ENCODE assay signal across 1 cellular context in the genomic region with DNA sequence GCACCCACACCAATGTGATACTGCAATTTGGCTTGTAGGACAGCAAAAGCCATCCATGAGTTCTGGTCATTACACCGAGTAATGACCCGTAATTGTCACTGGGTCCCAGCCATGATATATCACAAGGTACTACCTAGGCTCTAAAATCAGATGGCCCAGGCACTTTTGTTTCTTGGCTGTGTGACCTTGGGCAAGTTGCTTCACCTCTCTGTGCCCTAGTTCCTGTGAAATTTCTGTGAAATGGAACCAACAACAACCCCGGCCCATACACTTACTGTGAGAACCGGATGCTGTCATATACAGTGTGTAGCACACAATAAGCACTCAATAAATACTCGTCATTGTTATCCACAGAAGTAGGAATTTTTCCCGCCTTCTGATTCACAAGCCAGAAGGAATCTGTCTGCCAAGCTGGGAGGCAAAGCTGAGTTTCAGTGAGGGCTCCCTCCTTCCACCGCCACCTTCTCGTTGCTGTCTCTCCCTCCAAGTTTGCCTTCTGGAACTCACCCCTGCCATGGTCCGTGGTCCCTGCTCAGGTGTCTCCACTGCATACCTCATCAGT.
TF ChIP-seq lines count a peak whose summit lies in the region.

No MANE protein-coding gene starts in this region.

TF ChIP-seq in HepG2, 621 proteins besides CTCF, POLR2A, EP300 and RAD21:
- TF ChIP-seq, protein P1, sequence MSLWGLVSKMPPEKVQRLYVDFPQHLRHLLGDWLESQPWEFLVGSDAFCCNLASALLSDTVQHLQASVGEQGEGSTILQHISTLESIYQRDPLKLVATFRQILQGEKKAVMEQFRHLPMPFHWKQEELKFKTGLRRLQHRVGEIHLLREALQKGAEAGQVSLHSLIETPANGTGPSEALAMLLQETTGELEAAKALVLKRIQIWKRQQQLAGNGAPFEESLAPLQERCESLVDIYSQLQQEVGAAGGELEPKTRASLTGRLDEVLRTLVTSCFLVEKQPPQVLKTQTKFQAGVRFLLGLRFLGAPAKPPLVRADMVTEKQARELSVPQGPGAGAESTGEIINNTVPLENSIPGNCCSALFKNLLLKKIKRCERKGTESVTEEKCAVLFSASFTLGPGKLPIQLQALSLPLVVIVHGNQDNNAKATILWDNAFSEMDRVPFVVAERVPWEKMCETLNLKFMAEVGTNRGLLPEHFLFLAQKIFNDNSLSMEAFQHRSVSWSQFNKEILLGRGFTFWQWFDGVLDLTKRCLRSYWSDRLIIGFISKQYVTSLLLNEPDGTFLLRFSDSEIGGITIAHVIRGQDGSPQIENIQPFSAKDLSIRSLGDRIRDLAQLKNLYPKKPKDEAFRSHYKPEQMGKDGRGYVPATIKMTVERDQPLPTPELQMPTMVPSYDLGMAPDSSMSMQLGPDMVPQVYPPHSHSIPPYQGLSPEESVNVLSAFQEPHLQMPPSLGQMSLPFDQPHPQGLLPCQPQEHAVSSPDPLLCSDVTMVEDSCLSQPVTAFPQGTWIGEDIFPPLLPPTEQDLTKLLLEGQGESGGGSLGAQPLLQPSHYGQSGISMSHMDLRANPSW (CRISPR knock-in tag; IDR thresholded peaks at IDR 0.05; ENCODE audit: borderline replicate concordance), result no peak
- TF ChIP-seq ERF (CRISPR knock-in tag; IDR thresholded peaks at IDR 0.05), result no peak
- no peak for TF ChIP-seq ZNF766 (CRISPR knock-in tag; IDR thresholded peaks at IDR 0.05; ENCODE audit: borderline replicate concordance)
- no peak for TF ChIP-seq MEF2D (CRISPR knock-in tag; IDR thresholded peaks at IDR 0.05)
- TF ChIP-seq YEATS4 (CRISPR knock-in tag; IDR thresholded peaks at IDR 0.05; ENCODE audit: borderline replicate concordance), result no peak
- TF ChIP-seq ZMYM4 (CRISPR knock-in tag; IDR thresholded peaks at IDR 0.05), result no peak
- TF ChIP-seq ZNF180 (CRISPR knock-in tag; IDR thresholded peaks at IDR 0.05; ENCODE audit: borderline replicate concordance, low read depth), result no peak
- peak; percentile 92 for TF ChIP-seq ZNF768 (CRISPR knock-in tag; IDR thresholded peaks at IDR 0.05)
- TF ChIP-seq ZNF274 (CRISPR knock-in tag; IDR thresholded peaks at IDR 0.05), result no peak
- TF ChIP-seq, protein P2, sequence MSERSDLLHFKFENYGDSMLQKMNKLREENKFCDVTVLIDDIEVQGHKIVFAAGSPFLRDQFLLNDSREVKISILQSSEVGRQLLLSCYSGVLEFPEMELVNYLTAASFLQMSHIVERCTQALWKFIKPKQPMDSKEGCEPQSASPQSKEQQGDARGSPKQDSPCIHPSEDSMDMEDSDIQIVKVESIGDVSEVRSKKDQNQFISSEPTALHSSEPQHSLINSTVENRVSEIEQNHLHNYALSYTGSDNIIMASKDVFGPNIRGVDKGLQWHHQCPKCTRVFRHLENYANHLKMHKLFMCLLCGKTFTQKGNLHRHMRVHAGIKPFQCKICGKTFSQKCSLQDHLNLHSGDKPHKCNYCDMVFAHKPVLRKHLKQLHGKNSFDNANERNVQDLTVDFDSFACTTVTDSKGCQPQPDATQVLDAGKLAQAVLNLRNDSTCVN (CRISPR knock-in tag; IDR thresholded peaks at IDR 0.05; ENCODE audit: borderline replicate concordance), result no peak
- no peak for TF ChIP-seq FOXJ3 (CRISPR knock-in tag; IDR thresholded peaks at IDR 0.05; ENCODE audit: borderline replicate concordance)
- TF ChIP-seq ZSCAN20 (CRISPR knock-in tag; IDR thresholded peaks at IDR 0.05; ENCODE audit: borderline replicate concordance), result no peak
- TF ChIP-seq ZNF629 (CRISPR knock-in tag; conservative IDR thresholded peaks at IDR 0.05), result 0 out of 2 replicates have a peak, but pooled peaks have one; percentile 14
- TF ChIP-seq, protein P3, sequence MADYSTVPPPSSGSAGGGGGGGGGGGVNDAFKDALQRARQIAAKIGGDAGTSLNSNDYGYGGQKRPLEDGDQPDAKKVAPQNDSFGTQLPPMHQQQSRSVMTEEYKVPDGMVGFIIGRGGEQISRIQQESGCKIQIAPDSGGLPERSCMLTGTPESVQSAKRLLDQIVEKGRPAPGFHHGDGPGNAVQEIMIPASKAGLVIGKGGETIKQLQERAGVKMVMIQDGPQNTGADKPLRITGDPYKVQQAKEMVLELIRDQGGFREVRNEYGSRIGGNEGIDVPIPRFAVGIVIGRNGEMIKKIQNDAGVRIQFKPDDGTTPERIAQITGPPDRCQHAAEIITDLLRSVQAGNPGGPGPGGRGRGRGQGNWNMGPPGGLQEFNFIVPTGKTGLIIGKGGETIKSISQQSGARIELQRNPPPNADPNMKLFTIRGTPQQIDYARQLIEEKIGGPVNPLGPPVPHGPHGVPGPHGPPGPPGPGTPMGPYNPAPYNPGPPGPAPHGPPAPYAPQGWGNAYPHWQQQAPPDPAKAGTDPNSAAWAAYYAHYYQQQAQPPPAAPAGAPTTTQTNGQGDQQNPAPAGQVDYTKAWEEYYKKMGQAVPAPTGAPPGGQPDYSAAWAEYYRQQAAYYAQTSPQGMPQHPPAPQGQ (CRISPR knock-in tag; IDR thresholded peaks at IDR 0.05; ENCODE audit: borderline replicate concordance), result no peak
